In the genomic region with DNA sequence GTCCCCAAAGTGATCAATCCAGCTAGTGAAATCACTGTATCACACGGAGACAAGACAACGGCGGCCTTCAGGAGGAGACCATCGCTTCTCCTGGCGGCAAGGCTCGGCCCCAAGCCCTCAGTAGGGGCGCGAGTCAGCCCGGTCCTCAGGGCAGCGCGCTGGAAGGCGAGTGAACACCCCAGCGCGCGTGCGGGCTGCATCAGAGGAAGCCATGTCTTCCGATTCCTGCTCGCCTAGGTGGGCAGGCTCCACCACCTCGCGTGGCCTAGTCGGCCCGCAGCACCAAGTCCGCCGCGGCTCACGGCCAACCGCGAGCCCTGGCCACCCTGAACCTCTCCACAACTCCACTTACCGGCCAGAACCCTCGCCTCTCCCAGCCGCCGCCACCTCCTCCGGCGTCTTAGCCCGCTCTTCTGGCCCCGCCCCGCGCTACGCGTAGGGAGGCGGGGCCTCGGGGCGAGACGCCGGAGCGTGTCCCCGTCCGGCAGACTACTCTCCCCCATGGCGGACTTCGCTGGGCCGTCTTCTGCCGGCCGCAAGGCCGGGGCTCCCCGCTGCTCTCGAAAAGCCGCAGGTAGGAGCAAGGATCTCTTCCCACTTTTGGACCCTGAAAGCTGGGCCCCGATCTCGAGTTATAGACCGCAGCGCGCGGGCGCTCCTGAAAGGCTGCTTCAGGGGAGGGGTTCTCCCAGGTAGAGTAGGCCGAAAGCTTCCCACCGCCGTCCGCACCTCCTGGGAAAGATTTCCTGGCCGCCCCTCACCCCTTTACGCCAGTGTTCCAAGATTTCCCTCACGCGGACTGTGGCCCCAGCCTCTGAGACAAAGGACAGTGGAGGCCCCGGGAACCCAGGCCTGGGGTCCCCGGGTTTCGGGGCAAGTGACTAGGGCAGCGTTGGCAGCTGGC, we compare ENCODE assay signal across 1 cellular context.
TF ChIP-seq lines count a peak whose summit lies in the region.

A gene with protein sequence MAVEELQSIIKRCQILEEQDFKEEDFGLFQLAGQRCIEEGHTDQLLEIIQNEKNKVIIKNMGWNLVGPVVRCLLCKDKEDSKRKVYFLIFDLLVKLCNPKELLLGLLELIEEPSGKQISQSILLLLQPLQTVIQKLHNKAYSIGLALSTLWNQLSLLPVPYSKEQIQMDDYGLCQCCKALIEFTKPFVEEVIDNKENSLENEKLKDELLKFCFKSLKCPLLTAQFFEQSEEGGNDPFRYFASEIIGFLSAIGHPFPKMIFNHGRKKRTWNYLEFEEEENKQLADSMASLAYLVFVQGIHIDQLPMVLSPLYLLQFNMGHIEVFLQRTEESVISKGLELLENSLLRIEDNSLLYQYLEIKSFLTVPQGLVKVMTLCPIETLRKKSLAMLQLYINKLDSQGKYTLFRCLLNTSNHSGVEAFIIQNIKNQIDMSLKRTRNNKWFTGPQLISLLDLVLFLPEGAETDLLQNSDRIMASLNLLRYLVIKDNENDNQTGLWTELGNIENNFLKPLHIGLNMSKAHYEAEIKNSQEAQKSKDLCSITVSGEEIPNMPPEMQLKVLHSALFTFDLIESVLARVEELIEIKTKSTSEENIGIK (minus strand): TSS at position 415 of the 904 bp plus-strand sequence. CDS start 988 bp downstream, outside the sequence.
A gene (plus strand): TSS at position 487 of the 904 bp plus-strand sequence. CDS start 15 bp downstream, at position 502.

TF ChIP-seq in IMR-90, 13 proteins besides CTCF, POLR2A, EP300 and RAD21:
- TF ChIP-seq MAZ (IDR thresholded peaks at IDR 0.05; ENCODE audit: borderline replicate concordance, low read depth, low read length) (peak; percentile 71; the same call in 1 of the 2 replicates), BHLHE40 (IDR thresholded peaks at IDR 0.05; ENCODE audit: low read depth, low read length) (peak; percentile 34; the same call in 1 of the 2 replicates), SMC3 (IDR thresholded peaks at IDR 0.05; ENCODE audit: low read depth, low read length) (no peak)
TF ChIP-seq in IMR-90: peak in this region for 2.
